In the genomic region with DNA sequence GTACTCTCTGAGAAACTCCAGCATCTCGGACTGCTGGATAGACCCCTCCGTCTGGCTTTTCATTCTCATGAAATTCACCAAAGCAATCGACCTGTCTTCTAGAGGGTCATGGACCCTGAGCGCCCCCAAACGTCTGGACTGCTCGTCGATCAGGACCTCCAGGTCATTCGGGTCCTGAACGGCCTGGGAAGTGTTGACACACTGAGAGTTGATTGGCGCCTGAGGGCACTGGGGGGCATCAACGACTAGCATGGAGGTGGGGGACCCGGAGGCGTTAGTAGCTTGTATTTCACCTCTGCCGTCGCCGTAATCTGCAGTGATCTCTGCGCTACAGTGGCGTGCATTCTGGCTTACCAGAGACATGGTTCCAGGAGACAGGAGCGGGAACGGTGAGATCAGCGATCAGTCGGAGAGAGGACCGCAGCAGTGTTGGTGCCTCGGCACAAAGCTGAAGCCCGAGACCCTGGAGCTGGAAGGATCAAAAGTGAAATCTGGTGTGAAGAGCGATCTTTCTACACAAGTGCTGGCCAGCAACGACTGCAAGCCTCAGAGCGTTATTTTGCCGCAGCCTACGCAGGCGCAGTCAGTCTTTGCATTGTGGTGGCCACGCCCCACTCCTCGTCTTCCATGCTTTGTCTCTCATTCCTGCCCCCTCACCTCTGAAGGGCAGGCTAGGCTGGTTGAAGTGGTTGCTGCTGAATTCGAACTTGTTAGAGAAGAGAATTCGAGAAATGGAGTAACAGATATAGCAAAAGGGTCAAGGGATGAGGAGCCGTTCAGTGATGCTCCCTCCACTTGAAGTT, we compare ENCODE assay signal across 9 cellular contexts.
A peak's percentile ranks its signal among the peaks of the same experiment; 100 is the strongest.
DNase-seq lines count a peak whose midpoint lies in the region; ATAC-seq lines count a peak whose summit lies in the region.
"Had no signal": no experiment of that assay in that cellular context is flagged by ENCODE, and none has a peak within 500 bp of the region (broad histone marks: within the 10 kb centered on the region; RNA-seq: fewer than 3 reads in every experiment).

Gene MAGEE2 (minus strand): TSS at position 566 of the 803 bp plus-strand sequence. CDS start 203 bp downstream, at position 363.

- ATAC-seq in GM18909 (IDR thresholded peaks at IDR 0.05; ENCODE audit: poor library complexity, unreplicated experiment), result no peak

- DNase-seq in NCI-H82 (lab: John Stamatoyannopoulos, UW) (peak; percentile 41), NCI-H82 treated with DMSO at 0.1 percent for 48 hours (lab: John Stamatoyannopoulos, UW; ENCODE audit: unreplicated experiment) (no peak), anterior cingulate cortex (lab: John Stamatoyannopoulos, UW) (peak in 37 of 58 donors; percentile 0 to 28 (median 5)), medulla oblongata (ENCODE audit: extremely low spot score) (peak; percentile 21), superior temporal gyrus (ENCODE audit: extremely low spot score) (peak; percentile 28), SW 1271 (lab: John Stamatoyannopoulos, UW) (no peak), HuH-7.5 (ENCODE audit: low spot score) (no peak)
- DNase-seq: 8988T had no signal

Comparison
In these comparisons a context has a peak if more than half of its experiments do, and no peak if none do; other contexts are left out.
1. DNase-seq: peak in NCI-H82 (single experiment), anterior cingulate cortex (37 of 58), medulla oblongata (single experiment) and superior temporal gyrus (single experiment); none in NCI-H82 treated with DMSO at 0.1 percent for 48 hours (single experiment), SW 1271 (0 of 2) and HuH-7.5 (single experiment).